7 cellular contexts compared by ENCODE assay signal in the genomic region with DNA sequence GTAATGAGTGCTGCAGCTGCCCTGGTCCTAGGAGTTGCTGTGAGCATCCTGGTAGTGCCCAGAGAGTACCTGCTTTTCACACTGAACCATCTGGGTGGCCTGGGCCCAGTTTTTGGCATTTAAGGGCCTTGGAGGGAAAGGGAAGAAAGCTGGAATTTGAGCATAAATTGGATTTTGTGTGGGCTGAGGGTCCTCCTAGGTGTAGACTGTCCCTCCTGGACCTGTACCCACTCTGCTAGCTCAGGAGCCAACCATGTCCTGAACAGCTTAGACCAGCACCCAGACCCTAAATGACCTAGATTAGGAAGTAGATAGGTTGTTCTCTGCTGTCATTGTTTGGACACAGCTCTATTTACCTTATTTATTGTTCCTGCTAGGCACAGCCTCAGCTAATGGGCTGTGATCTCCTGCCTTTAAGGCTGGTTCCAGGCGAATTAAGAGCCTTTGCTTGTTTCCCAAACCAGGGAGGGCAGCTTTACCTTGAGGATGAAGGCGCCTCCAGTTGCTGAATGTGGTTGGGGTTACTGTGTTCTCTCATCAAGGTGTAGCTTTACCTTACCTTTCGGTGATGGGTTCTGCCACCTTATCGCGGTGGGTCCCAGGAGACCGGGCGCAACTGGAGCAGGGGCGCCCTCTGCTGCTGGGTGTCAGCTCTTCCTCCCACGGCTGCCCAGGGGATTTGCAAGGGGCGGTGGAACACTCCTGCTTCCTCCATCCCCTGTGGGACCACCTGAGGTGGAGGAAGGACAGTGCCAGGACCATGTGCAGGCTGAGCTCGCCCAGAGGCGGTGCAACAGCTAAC. TPM values are rescaled to one million over a fixed set of nuclear protein-coding genes. Genes with fewer than 3 reads are reported as not detected.
DNase-seq lines count a peak whose midpoint lies in the region; ATAC-seq, FAIRE-seq and TF ChIP-seq lines count a peak whose summit lies in the region.

No MANE protein-coding gene starts in this region.

- H3K9me2 ChIP-seq in MM.1S (replicated peaks; ENCODE audit: insufficient read depth, low read length), result no peaks in the 10 kb centered on the region

- H3K4me3 ChIP-seq in MM.1S (ENCODE audit: low read length), result peak overlapping the region; percentile 11; the same call in 1 of the 2 replicates

- H3K27me3 Mint-ChIP-seq in activated naive CD8-positive, alpha-beta T cell treated with anti-CD3 and anti-CD28 coated beads, Interleukin-2, amount 50 U/mL, for 24 hours, result no peaks in the 10 kb centered on the region

- no peaks in the 10 kb centered on the region for H3K9me3 ChIP-seq in MM.1S (replicated peaks; ENCODE audit: insufficient read depth, low read length)

- FAIRE-seq in GM18507 (lab: Jason Lieb, UNC), result peak; percentile 12

- H3K79me2 ChIP-seq in MM.1S (ENCODE audit: low read length), result no peaks in the 10 kb centered on the region

- no peak overlapping the region for H3K27ac Mint-ChIP-seq in activated naive CD8-positive, alpha-beta T cell treated with anti-CD3 and anti-CD28 coated beads, Interleukin-2, amount 50 U/mL, for 24 hours

- no peaks in the 10 kb centered on the region for H3K9me3 Mint-ChIP-seq in activated naive CD8-positive, alpha-beta T cell treated with anti-CD3 and anti-CD28 coated beads, Interleukin-2, amount 50 U/mL, for 24 hours

- H3K27me3 ChIP-seq in MM.1S (replicated peaks; ENCODE audit: insufficient read depth, low read length), result no peaks in the 10 kb centered on the region

- peak; percentile 95 for TF ChIP-seq CTCF in MM.1S (IDR thresholded peaks at IDR 0.05; ENCODE audit: low read length)

- peak overlapping the region; percentile 37 for H3K4me3 Mint-ChIP-seq in activated naive CD8-positive, alpha-beta T cell treated with anti-CD3 and anti-CD28 coated beads, Interleukin-2, amount 50 U/mL, for 24 hours

- peaks cover 3% of the 10 kb centered on the region for H3K36me3 Mint-ChIP-seq in activated naive CD8-positive, alpha-beta T cell treated with anti-CD3 and anti-CD28 coated beads, Interleukin-2, amount 50 U/mL, for 24 hours (ENCODE audit: low read depth)

- H3K4me1 ChIP-seq in MM.1S (ENCODE audit: low read length), result peaks cover 31% of the 10 kb centered on the region

- peak; percentile 70 for ATAC-seq in activated naive CD8-positive, alpha-beta T cell treated with anti-CD3 and anti-CD28 coated beads, Interleukin-2, amount 50 U/mL, for 24 hours

- no peaks in the 10 kb centered on the region for H4K20me1 ChIP-seq in MM.1S (ENCODE audit: insufficient read depth, low read length)

- H3K36me3 ChIP-seq in MM.1S (replicated peaks; ENCODE audit: insufficient read depth, low read length), result no peaks in the 10 kb centered on the region

- peak overlapping the region; percentile 59 for H3K4me2 ChIP-seq in MM.1S (ENCODE audit: low read depth, low read length)

- no peak overlapping the region for H3K9ac ChIP-seq in MM.1S (ENCODE audit: low read length)

- intact Hi-C loops in posterior vena cava (cut with DNase I), result loop anchor here (2.0 to 5.0 kb wide), 2 partner anchors 289 kb away; no protein-coding TSS in a partner anchor

- no peak overlapping the region for H3K27ac ChIP-seq in MM.1S (ENCODE audit: low read length)

- peaks cover 89% of the 10 kb centered on the region for H3K4me1 Mint-ChIP-seq in activated naive CD8-positive, alpha-beta T cell treated with anti-CD3 and anti-CD28 coated beads, Interleukin-2, amount 50 U/mL, for 24 hours

- DNase-seq in GM18507 (ENCODE audit: extremely low spot score, insufficient read length, low read depth) (no peak), MM.1S (peak; percentile 71), T-helper 1 cell (peak; percentile 56 to 76 (median 70)), hypothalamus (lab: John Stamatoyannopoulos, UW) (peak in 40 of 51 donors; percentile 4 to 62 (median 24)), posterior vena cava (ENCODE audit: low spot score) (no peak)
- peak; percentile 82 for DNase-seq in activated naive CD8-positive, alpha-beta T cell treated with anti-CD3 and anti-CD28 coated beads, Interleukin-2, amount 50 U/mL, for 24 hours
- peak; percentile 50 to 64 for DNase-seq in stimulated activated CD4-positive, alpha-beta T cell treated with anti-CD3 and anti-CD28 coated beads, Interleukin-12 subunit alpha, Interleukin-12 subunit beta, amount 100 ng/mL, for 24 hours (ENCODE audit: low read depth in 2 of 2)

- H3F3A ChIP-seq in MM.1S (ENCODE audit: insufficient read depth, low read length), result peaks cover 15% of the 10 kb centered on the region; the same call in 1 of the 2 replicates

- peak overlapping the region; percentile 31; the same call in 1 of the 2 replicates for H2AFZ ChIP-seq in MM.1S (ENCODE audit: low read length)

RNA-seq across cellular contexts. Expression of gene ITGA6, which starts 34.4 kb away (rescaled TPM):
- 10 to 100 TPM; 38.0 to 47.1 TPM for total RNA-seq in posterior vena cava

Comparison
In these comparisons a context has a peak if more than half of its experiments do, and no peak if none do; other contexts are left out.
1. DNase-seq: peak in MM.1S (single experiment), T-helper 1 cell (5 of 5), activated naive CD8-positive, alpha-beta T cell treated with anti-CD3 and anti-CD28 coated beads, Interleukin-2, amount 50 U/mL, for 24 hours (single experiment), hypothalamus (40 of 51) and stimulated activated CD4-positive, alpha-beta T cell treated with anti-CD3 and anti-CD28 coated beads, Interleukin-12 subunit alpha, Interleukin-12 subunit beta, amount 100 ng/mL, for 24 hours (2 of 2); none in GM18507 (single experiment) and posterior vena cava (single experiment).